ENCODE assay signal across 9 cellular contexts in genomic region chr6:5950448-5950847, GRCh38. TPM values are rescaled to one million over a fixed set of nuclear protein-coding genes. Genes with fewer than 3 reads are reported as not detected.
DNase-seq lines count a peak whose midpoint lies in the region; ATAC-seq and TF ChIP-seq lines count a peak whose summit lies in the region.
"Had no signal": no experiment of that assay in that cellular context is flagged by ENCODE, and none has a peak within 500 bp of the region (broad histone marks: within the 10 kb centered on the region; RNA-seq: fewer than 3 reads in every experiment).

No MANE protein-coding gene starts in this region.

- DNase-seq in HL-60 (ENCODE audit: low read depth in 1 of 2, low spot score in 1 of 2) (no peak), neural progenitor cell (ENCODE audit: low spot score) (peak; percentile 41), coronary artery (ENCODE audit: low spot score) (no peak), SHP77 (lab: John Stamatoyannopoulos, UW) (no peak)
- DNase-seq in activated CD8-positive, alpha-beta T cell treated with anti-CD3 and anti-CD28 coated beads, Interleukin-2, amount 10 ng/mL, durations not matched to agents 7 days and 5 days: peak; percentile 45
- DNase-seq in central memory CD4-positive, alpha-beta T cell: no peak
- DNase-seq: naive B cell had no signal

- H3K4me2 ChIP-seq in DOHH2 (ENCODE audit: low read length): no peak overlapping the region
- no peak overlapping the region for H3K4me2 ChIP-seq in neural progenitor cell

- H3K4me1 Mint-ChIP-seq in activated CD8-positive, alpha-beta T cell treated with anti-CD3 and anti-CD28 coated beads, Interleukin-2, amount 10 ng/mL, durations not matched to agents 7 days and 5 days (ENCODE audit: low read depth): no peaks in the 10 kb centered on the region
- no peaks in the 10 kb centered on the region for H3K4me1 Mint-ChIP-seq in neural progenitor cell
- H3K4me1 Mint-ChIP-seq: naive B cell had no signal

- H3K27ac ChIP-seq in DOHH2 (ENCODE audit: low read depth, low read length) (no peak overlapping the region), HL-60 (replicated peaks) (no peak overlapping the region), neural progenitor cell (no peak overlapping the region), coronary artery (no peak overlapping the region)

- CTCF ChIA-PET in activated CD8-positive, alpha-beta T cell treated with anti-CD3 and anti-CD28 coated beads, Interleukin-2, amount 10 ng/mL, durations not matched to agents 7 days and 5 days (lab: Charles Lee): no interaction called here

- peaks cover 31% of the 10 kb centered on the region for H3K27me3 Mint-ChIP-seq in activated CD8-positive, alpha-beta T cell treated with anti-CD3 and anti-CD28 coated beads, Interleukin-2, amount 10 ng/mL, durations not matched to agents 7 days and 5 days (ENCODE audit: low read depth)
- H3K27me3 Mint-ChIP-seq in neural progenitor cell (ENCODE audit: insufficient read depth, low read depth): peaks cover 2% of the 10 kb centered on the region

- H3K4me3 ChIP-seq in DOHH2 (ENCODE audit: low read length) (no peak overlapping the region), HL-60 (replicated peaks; ENCODE audit: insufficient read depth, low read length) (no peak overlapping the region), neural progenitor cell (no peak overlapping the region), coronary artery (no peak overlapping the region)

- H3K9me3 ChIP-seq in DOHH2 (ENCODE audit: control insufficient read depth, insufficient read depth, low read length): no peaks in the 10 kb centered on the region
- no peaks in the 10 kb centered on the region for H3K9me3 ChIP-seq in neural progenitor cell (ENCODE audit: low read depth)

- H4K20me1 ChIP-seq in DOHH2 (ENCODE audit: control insufficient read depth, insufficient read depth, low read depth, low read length) (no peaks in the 10 kb centered on the region), neural progenitor cell (ENCODE audit: low read depth) (no peaks in the 10 kb centered on the region)

- no peaks in the 10 kb centered on the region for H3K9me2 ChIP-seq in DOHH2 (replicated peaks; ENCODE audit: control insufficient read depth, low read length)

- H3K27me3 ChIP-seq in DOHH2 (ENCODE audit: control insufficient read depth, low read length) (peaks cover 12% of the 10 kb centered on the region; the same call in 1 of the 2 replicates), HL-60 (ENCODE audit: insufficient read depth, poor library complexity, severe bottlenecking) (no peaks in the 10 kb centered on the region), neural progenitor cell (no peaks in the 10 kb centered on the region)

- H3K79me2 ChIP-seq in DOHH2 (ENCODE audit: control insufficient read depth, low read length) (no peaks in the 10 kb centered on the region), neural progenitor cell (ENCODE audit: low read depth) (no peaks in the 10 kb centered on the region)

- H2AFZ ChIP-seq in neural progenitor cell (replicated peaks): no peak overlapping the region

- peak; percentile 76 for ATAC-seq in activated CD8-positive, alpha-beta T cell treated with anti-CD3 and anti-CD28 coated beads, Interleukin-2, amount 10 ng/mL, durations not matched to agents 7 days and 5 days
- no peak for ATAC-seq in GM21529 (IDR thresholded peaks at IDR 0.05; ENCODE audit: unreplicated experiment)

- no peak overlapping the region for H3K4me3 Mint-ChIP-seq in activated CD8-positive, alpha-beta T cell treated with anti-CD3 and anti-CD28 coated beads, Interleukin-2, amount 10 ng/mL, durations not matched to agents 7 days and 5 days
- no peak overlapping the region for H3K4me3 Mint-ChIP-seq in neural progenitor cell

- POLR2A ChIA-PET in activated CD8-positive, alpha-beta T cell treated with anti-CD3 and anti-CD28 coated beads, Interleukin-2, amount 10 ng/mL, durations not matched to agents 7 days and 5 days (lab: Charles Lee): no interaction called here

- H3K27ac Mint-ChIP-seq in activated CD8-positive, alpha-beta T cell treated with anti-CD3 and anti-CD28 coated beads, Interleukin-2, amount 10 ng/mL, durations not matched to agents 7 days and 5 days: no peak overlapping the region
- H3K27ac Mint-ChIP-seq in neural progenitor cell: no peak overlapping the region
- H3K27ac Mint-ChIP-seq: naive B cell had no signal

- H3K36me3 ChIP-seq in DOHH2 (ENCODE audit: control insufficient read depth, low read length) (no peaks in the 10 kb centered on the region), neural progenitor cell (no peaks in the 10 kb centered on the region)

- no peaks in the 10 kb centered on the region for H3K9me3 Mint-ChIP-seq in activated CD8-positive, alpha-beta T cell treated with anti-CD3 and anti-CD28 coated beads, Interleukin-2, amount 10 ng/mL, durations not matched to agents 7 days and 5 days (ENCODE audit: insufficient read depth)
- H3K9me3 Mint-ChIP-seq in neural progenitor cell: peaks cover 2% of the 10 kb centered on the region

- H3K4me1 ChIP-seq in DOHH2 (ENCODE audit: control insufficient read depth, low read length) (no peaks in the 10 kb centered on the region), neural progenitor cell (peaks cover 13% of the 10 kb centered on the region)

- H3F3A ChIP-seq in DOHH2 (ENCODE audit: control insufficient read depth, insufficient read depth) (no peaks in the 10 kb centered on the region), neural progenitor cell (ENCODE audit: low read depth) (no peaks in the 10 kb centered on the region)

- H3K9ac ChIP-seq in neural progenitor cell: no peak overlapping the region

- TF ChIP-seq CTCF in DOHH2 (IDR thresholded peaks at IDR 0.05; ENCODE audit: low read depth, low read length, poor library complexity, severe bottlenecking) (peak; percentile 90), HL-60 (IDR thresholded peaks at IDR 0.05; ENCODE audit: insufficient read depth, low read length) (peak; percentile 12), neural progenitor cell (IDR thresholded peaks at IDR 0.05) (peak; percentile 70), coronary artery (IDR thresholded peaks at IDR 0.05) (no peak)

- no peaks in the 10 kb centered on the region for H3K36me3 Mint-ChIP-seq in activated CD8-positive, alpha-beta T cell treated with anti-CD3 and anti-CD28 coated beads, Interleukin-2, amount 10 ng/mL, durations not matched to agents 7 days and 5 days (ENCODE audit: low read depth)
- no peaks in the 10 kb centered on the region for H3K36me3 Mint-ChIP-seq in neural progenitor cell
- H3K36me3 Mint-ChIP-seq: naive B cell had no signal

RNA-seq across cellular contexts. Expression of gene NRN1, which starts 56.3 kb away (rescaled TPM):
- total RNA-seq in activated CD8-positive, alpha-beta T cell treated with anti-CD3 and anti-CD28 coated beads, Interleukin-2, amount 10 ng/mL, durations not matched to agents 7 days and 5 days: 10 to 100 TPM; 13.3 to 15.3 TPM
- 0.74 and 1.3 TPM in 2 replicates for total RNA-seq in neural progenitor cell (ENCODE audit: low replicate concordance)

Comparison
In these comparisons a context has a peak if more than half of its experiments do, and no peak if none do; other contexts are left out.
1. DNase-seq: peak in activated CD8-positive, alpha-beta T cell treated with anti-CD3 and anti-CD28 coated beads, Interleukin-2, amount 10 ng/mL, durations not matched to agents 7 days and 5 days (single experiment) and neural progenitor cell (single experiment); none in HL-60 (0 of 2), coronary artery (single experiment), central memory CD4-positive, alpha-beta T cell (single experiment) and SHP77 (0 of 2).